In genomic region chr3:151599103-151599672, GRCh38 we compare ENCODE assay signal across 17 cellular contexts.
"Had no signal": no experiment of that assay in that cellular context is flagged by ENCODE, and none has a peak within 500 bp of the region (broad histone marks: within the 10 kb centered on the region; RNA-seq: fewer than 3 reads in every experiment).

No MANE protein-coding gene starts in this region.

- H3K36me3 ChIP-seq: adrenal gland, sigmoid colon had no signal

- DNase-seq: activated CD4-positive, alpha-beta T cell treated with anti-CD3 and anti-CD28 coated beads, Interleukin-2, amount 50 U/mL, for 1 hour; activated naive CD4-positive, alpha-beta T cell treated with anti-CD3 and anti-CD28 coated beads, Interleukin-2, amount 10 ng/mL, durations not matched to agents 7 days and 5 days; adrenal gland; body of pancreas; central memory CD4-positive, alpha-beta T cell; effector CD8-positive, alpha-beta T cell; hippocampal formation; left colon; sigmoid colon; stimulated activated CD4-positive, alpha-beta T cell treated with anti-CD3 and anti-CD28 coated beads, Interleukin-12 subunit alpha, Interleukin-12 subunit beta, amount 100 ng/mL, for 4 hours; stimulated activated naive CD4-positive, alpha-beta T cell; substantia nigra; T-cell; trophoblast cell had no signal

- H3K27me3 Mint-ChIP-seq: activated naive CD4-positive, alpha-beta T cell treated with anti-CD3 and anti-CD28 coated beads, Interleukin-2, amount 10 ng/mL, durations not matched to agents 7 days and 5 days; T-cell had no signal

- H3K4me3 Mint-ChIP-seq: activated naive CD4-positive, alpha-beta T cell treated with anti-CD3 and anti-CD28 coated beads, Interleukin-2, amount 10 ng/mL, durations not matched to agents 7 days and 5 days; natural killer cell treated with Interleukin-12 subunit alpha and Interleukin-12 subunit beta and Interleukin-15 and Interleukin-18, amount 100 ng/mL, for 72 hours; T-cell had no signal

- H3K4me1 Mint-ChIP-seq: activated naive CD4-positive, alpha-beta T cell treated with anti-CD3 and anti-CD28 coated beads, Interleukin-2, amount 10 ng/mL, durations not matched to agents 7 days and 5 days; T-cell had no signal

- H3K9me3 ChIP-seq: adrenal gland, body of pancreas, sigmoid colon had no signal

- H3K27me3 ChIP-seq: adrenal gland, body of pancreas, sigmoid colon had no signal

- H3K9me3 Mint-ChIP-seq: activated naive CD4-positive, alpha-beta T cell treated with anti-CD3 and anti-CD28 coated beads, Interleukin-2, amount 10 ng/mL, durations not matched to agents 7 days and 5 days; activated T-helper 2 cell treated with anti-CD3 and anti-CD28 coated beads, Interferon-gamma antibody, Interleukin-2, Interleukin-4, amounts not matched to agents 10 μg/mL and 5 μg/mL and 100 μg/mL, durations not matched to agents 14 hours and 24 hours and 36 hours; natural killer cell treated with Interleukin-12 subunit alpha and Interleukin-12 subunit beta and Interleukin-15 and Interleukin-18, amount 100 ng/mL, for 72 hours; T-cell had no signal

- H3K36me3 Mint-ChIP-seq: activated naive CD4-positive, alpha-beta T cell treated with anti-CD3 and anti-CD28 coated beads, Interleukin-2, amount 10 ng/mL, durations not matched to agents 7 days and 5 days; natural killer cell treated with Interleukin-12 subunit alpha and Interleukin-12 subunit beta and Interleukin-15 and Interleukin-18, amount 100 ng/mL, for 72 hours; T-cell had no signal

- H3K4me1 ChIP-seq: adrenal gland, body of pancreas, sigmoid colon had no signal

- H3K27ac ChIP-seq: adrenal gland, body of pancreas, coronary artery, sigmoid colon had no signal

- H3K4me3 ChIP-seq: adrenal gland, body of pancreas, coronary artery, sigmoid colon had no signal

- H3K27ac Mint-ChIP-seq: activated naive CD4-positive, alpha-beta T cell treated with anti-CD3 and anti-CD28 coated beads, Interleukin-2, amount 10 ng/mL, durations not matched to agents 7 days and 5 days; activated T-helper 2 cell treated with anti-CD3 and anti-CD28 coated beads, Interferon-gamma antibody, Interleukin-2, Interleukin-4, amounts not matched to agents 10 μg/mL and 5 μg/mL and 100 μg/mL, durations not matched to agents 14 hours and 24 hours and 36 hours; natural killer cell treated with Interleukin-12 subunit alpha and Interleukin-12 subunit beta and Interleukin-15 and Interleukin-18, amount 100 ng/mL, for 72 hours; T-cell had no signal
